19 cellular contexts compared by ENCODE assay signal in genomic region chr2:202161106-202161836, GRCh38.
DNase-seq lines count a peak whose midpoint lies in the region; ATAC-seq, FAIRE-seq and TF ChIP-seq lines count a peak whose summit lies in the region.
"Had no signal": no experiment of that assay in that cellular context is flagged by ENCODE, and none has a peak within 500 bp of the region (broad histone marks: within the 10 kb centered on the region; RNA-seq: fewer than 3 reads in every experiment).

No MANE protein-coding gene starts in this region.

- peak overlapping the region; percentile 36 for H3K4me3 ChIP-seq in left ventricle myocardium inferior
- H3K4me3 ChIP-seq: A549, GM23248, tibial artery had no signal

- ATAC-seq in activated CD4-positive, alpha-beta T cell treated with anti-CD3 and anti-CD28 coated beads for 36 hours, result peak; percentile 74
- ATAC-seq in GM21786 (IDR thresholded peaks at IDR 0.05; ENCODE audit: unreplicated experiment), result no peak
- no peak for ATAC-seq in activated CD8-positive, alpha-beta T cell treated with anti-CD3 and anti-CD28 coated beads, Interleukin-2, amount 10 ng/mL, durations not matched to agents 7 days and 5 days
- ATAC-seq: A549, left colon had no signal

- H3K36me3 Mint-ChIP-seq in activated CD4-positive, alpha-beta T cell treated with anti-CD3 and anti-CD28 coated beads for 36 hours (ENCODE audit: low read depth), result no peaks in the 10 kb centered on the region
- H3K36me3 Mint-ChIP-seq in activated CD8-positive, alpha-beta T cell treated with anti-CD3 and anti-CD28 coated beads, Interleukin-2, amount 10 ng/mL, durations not matched to agents 7 days and 5 days (ENCODE audit: low read depth), result no peaks in the 10 kb centered on the region

- H3K27me3 Mint-ChIP-seq in activated CD4-positive, alpha-beta T cell treated with anti-CD3 and anti-CD28 coated beads for 36 hours, result peaks cover 6% of the 10 kb centered on the region
- H3K27me3 Mint-ChIP-seq in activated CD8-positive, alpha-beta T cell treated with anti-CD3 and anti-CD28 coated beads, Interleukin-2, amount 10 ng/mL, durations not matched to agents 7 days and 5 days (ENCODE audit: low read depth), result peaks cover 5% of the 10 kb centered on the region

- peak; percentile 18 for DNase-seq in activated CD4-positive, alpha-beta T cell treated with anti-CD3 and anti-CD28 coated beads for 36 hours
- DNase-seq in activated CD4-positive, alpha-beta T cell treated with anti-CD3 and anti-CD28 coated beads for 48 hours, result no peak
- peak; percentile 30 for DNase-seq in UCSD-AML1 (lab: John Stamatoyannopoulos, UW; ENCODE audit: unreplicated experiment)
- no peak for DNase-seq in left ventricle myocardium inferior
- no peak for DNase-seq in urothelium cell line (ENCODE audit: low spot score)
- no peak for DNase-seq in cortex of kidney (lab: John Stamatoyannopoulos, UW)
- no peak for DNase-seq in activated CD8-positive, alpha-beta T cell treated with anti-CD3 and anti-CD28 coated beads, Interleukin-2, amount 10 ng/mL, durations not matched to agents 7 days and 5 days
- DNase-seq: activated CD8-positive, alpha-beta memory T cell treated with anti-CD3 and anti-CD28 coated beads, Interleukin-2, amount 50 U/mL, for 48 hours; effector CD8-positive, alpha-beta T cell; GM23248; left colon; stimulated activated CD4-positive, alpha-beta T cell treated with anti-CD3 and anti-CD28 coated beads, Interleukin-12 subunit alpha, Interleukin-12 subunit beta, amount 100 ng/mL, for 4 hours; tibial artery had no signal

- FAIRE-seq in urothelium cell line (lab: Jason Lieb, UNC), result peak; percentile 56
- FAIRE-seq: A549, GM19239, TTC549 had no signal

- intact Hi-C loops in activated CD4-positive, alpha-beta T cell treated with anti-CD3 and anti-CD28 coated beads for 36 hours (cut with DNase I, micrococcal nuclease), result no loop called here
- intact Hi-C loops in left ventricle myocardium inferior (cut with micrococcal nuclease), result no loop called here

- CTCF ChIA-PET in activated CD4-positive, alpha-beta T cell treated with anti-CD3 and anti-CD28 coated beads for 36 hours (lab: Charles Lee), result interaction anchor here (0.6 to 1.7 kb wide), 5 partner anchors 9 to 831 kb away, joined by 3 to 4 read pairs (median 3); no protein-coding TSS in a partner anchor
- CTCF ChIA-PET in activated CD8-positive, alpha-beta T cell treated with anti-CD3 and anti-CD28 coated beads, Interleukin-2, amount 10 ng/mL, durations not matched to agents 7 days and 5 days (lab: Charles Lee), result no interaction called here

- peaks cover 17% of the 10 kb centered on the region for H3K4me1 ChIP-seq in left ventricle myocardium inferior
- H3K4me1 ChIP-seq: A549 had no signal

- no peak overlapping the region for H3K27ac Mint-ChIP-seq in activated CD4-positive, alpha-beta T cell treated with anti-CD3 and anti-CD28 coated beads for 36 hours
- H3K27ac Mint-ChIP-seq in activated CD8-positive, alpha-beta T cell treated with anti-CD3 and anti-CD28 coated beads, Interleukin-2, amount 10 ng/mL, durations not matched to agents 7 days and 5 days, result no peak overlapping the region

- no peaks in the 10 kb centered on the region for H3K27me3 ChIP-seq in left ventricle myocardium inferior (ENCODE audit: low read depth)
- H3K27me3 ChIP-seq: neutrophil, tibial artery had no signal

- no peak overlapping the region for H3K4me3 Mint-ChIP-seq in activated CD4-positive, alpha-beta T cell treated with anti-CD3 and anti-CD28 coated beads for 36 hours
- no peak overlapping the region for H3K4me3 Mint-ChIP-seq in activated CD8-positive, alpha-beta T cell treated with anti-CD3 and anti-CD28 coated beads, Interleukin-2, amount 10 ng/mL, durations not matched to agents 7 days and 5 days

- peaks cover 15% of the 10 kb centered on the region for H3K4me1 Mint-ChIP-seq in activated CD4-positive, alpha-beta T cell treated with anti-CD3 and anti-CD28 coated beads for 36 hours
- H3K4me1 Mint-ChIP-seq in activated CD8-positive, alpha-beta T cell treated with anti-CD3 and anti-CD28 coated beads, Interleukin-2, amount 10 ng/mL, durations not matched to agents 7 days and 5 days (ENCODE audit: low read depth), result no peaks in the 10 kb centered on the region

- peak overlapping the region; percentile 77 for H3K27ac ChIP-seq in left ventricle myocardium inferior (replicated peaks)
- H3K27ac ChIP-seq: A549, GM23248, neutrophil, RWPE1, tibial artery had no signal

- no peak for TF ChIP-seq CTCF in left ventricle myocardium inferior (IDR thresholded peaks at IDR 0.05; ENCODE audit: borderline replicate concordance)

- H3K9me3 ChIP-seq in left ventricle myocardium inferior (replicated peaks), result no peaks in the 10 kb centered on the region
- H3K9me3 ChIP-seq: A549, neutrophil, tibial artery had no signal

- POLR2A ChIA-PET in activated CD4-positive, alpha-beta T cell treated with anti-CD3 and anti-CD28 coated beads for 36 hours (lab: Charles Lee), result no interaction called here
- POLR2A ChIA-PET in activated CD8-positive, alpha-beta T cell treated with anti-CD3 and anti-CD28 coated beads, Interleukin-2, amount 10 ng/mL, durations not matched to agents 7 days and 5 days (lab: Charles Lee), result no interaction called here

- no peaks in the 10 kb centered on the region for H3K9me3 Mint-ChIP-seq in activated CD4-positive, alpha-beta T cell treated with anti-CD3 and anti-CD28 coated beads for 36 hours (ENCODE audit: low read depth)
- no peaks in the 10 kb centered on the region for H3K9me3 Mint-ChIP-seq in activated CD8-positive, alpha-beta T cell treated with anti-CD3 and anti-CD28 coated beads, Interleukin-2, amount 10 ng/mL, durations not matched to agents 7 days and 5 days (ENCODE audit: insufficient read depth)

- no peaks in the 10 kb centered on the region for H3K36me3 ChIP-seq in left ventricle myocardium inferior
- H3K36me3 ChIP-seq: neutrophil, tibial artery had no signal

Comparison
In these comparisons a context has a peak if more than half of its experiments do, and no peak if none do; other contexts are left out.
1. DNase-seq: peak in activated CD4-positive, alpha-beta T cell treated with anti-CD3 and anti-CD28 coated beads for 36 hours (single experiment) and UCSD-AML1 (single experiment); none in activated CD4-positive, alpha-beta T cell treated with anti-CD3 and anti-CD28 coated beads for 48 hours (single experiment), left ventricle myocardium inferior (single experiment), urothelium cell line (single experiment), cortex of kidney (single experiment) and activated CD8-positive, alpha-beta T cell treated with anti-CD3 and anti-CD28 coated beads, Interleukin-2, amount 10 ng/mL, durations not matched to agents 7 days and 5 days (single experiment).